ENCODE assay signal across 14 cellular contexts in the genomic region with DNA sequence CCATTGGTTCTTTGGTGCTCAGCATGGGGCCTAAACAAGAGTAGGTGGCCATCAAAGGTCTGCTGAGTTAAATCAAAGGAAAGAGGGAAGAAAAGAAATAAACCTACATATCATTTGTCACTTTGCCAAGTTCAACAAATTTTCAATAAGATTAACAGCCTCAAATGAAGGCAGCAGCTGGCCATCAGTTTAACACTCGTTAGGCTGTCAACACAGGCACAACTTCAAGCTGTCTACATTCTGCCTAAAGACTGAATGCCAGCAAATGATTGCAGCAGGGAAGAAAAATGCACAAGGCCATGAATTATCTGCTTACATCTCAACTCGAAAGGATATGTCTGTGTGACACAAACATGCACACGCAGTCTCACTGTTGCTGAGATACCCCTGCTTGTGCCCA. TPM values are rescaled to one million over a fixed set of nuclear protein-coding genes. Genes with fewer than 3 reads are reported as not detected.
"Had no signal": no experiment of that assay in that cellular context is flagged by ENCODE, and none has a peak within 500 bp of the region (broad histone marks: within the 10 kb centered on the region; RNA-seq: fewer than 3 reads in every experiment).

No MANE protein-coding gene starts in this region.

- H3K27ac ChIP-seq: body of pancreas, right atrium auricular region, thyroid gland had no signal

- H3K4me1 ChIP-seq: body of pancreas, right atrium auricular region, thyroid gland had no signal

- ATAC-seq: body of pancreas; effector memory CD8-positive, alpha-beta T cell; naive thymus-derived CD8-positive, alpha-beta T cell; stimulated activated effector memory CD8-positive, alpha-beta T cell treated with anti-CD3 and anti-CD28 coated beads, Interleukin-12 subunit alpha, Interleukin-12 subunit beta, amount 100 ng/mL, for 72 hours had no signal

- DNase-seq: activated B cell treated with CpG ODN at 0.5 μM for 24 hours; activated CD4-positive, alpha-beta T cell treated with anti-CD3 and anti-CD28 coated beads, Interleukin-2, amount 10 ng/mL, durations not matched to agents 24 days and 14 days; activated effector memory CD4-positive, alpha-beta T cell treated with Interleukin-2 at 50 U/mL for 16 hours; activated T-cell treated with anti-CD3 and anti-CD28 coated beads, Interleukin-2, amount 50 U/mL, for 1 hour; amniotic stem cell; body of pancreas; cerebellar nuclear complex; effector memory CD8-positive, alpha-beta T cell; immature natural killer cell; naive thymus-derived CD8-positive, alpha-beta T cell; nucleus accumbens; thyroid gland had no signal

- H3K9me3 ChIP-seq: body of pancreas, right atrium auricular region, thyroid gland had no signal

- H3K27me3 ChIP-seq: body of pancreas, right atrium auricular region, thyroid gland had no signal

- H3K4me3 ChIP-seq: body of pancreas, right atrium auricular region, thyroid gland had no signal

RNA-seq across cellular contexts. Expression of gene STK33, which starts 48.2 kb away (rescaled TPM):
- polyA plus RNA-seq: immature natural killer cell had no signal
